ENCODE assay signal across 1 cellular context in the genomic region with DNA sequence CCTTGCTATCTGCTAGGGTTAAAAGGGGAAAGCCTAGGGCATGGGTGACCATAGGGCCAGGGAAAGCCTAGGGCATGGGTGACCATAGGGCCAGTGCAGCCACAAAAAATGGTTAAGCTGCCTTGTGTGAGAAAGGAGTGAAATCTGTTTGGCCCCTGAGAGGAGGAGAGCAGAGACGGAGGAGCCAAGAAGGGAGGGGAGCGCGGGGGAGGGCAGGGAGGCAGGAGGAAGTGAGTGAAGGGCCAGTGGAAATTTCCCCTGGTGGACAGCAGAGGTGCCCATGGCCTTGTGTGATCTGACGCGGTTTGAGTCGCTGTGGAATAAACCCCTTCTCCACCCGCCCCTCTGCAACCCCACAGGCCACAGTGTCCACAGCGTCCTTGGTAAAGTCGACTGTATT.
TF ChIP-seq lines count a peak whose summit lies in the region.

No MANE protein-coding gene starts in this region.

TF ChIP-seq in HepG2, 621 proteins besides CTCF, POLR2A, EP300 and RAD21:
- TF ChIP-seq RFX5 (IDR thresholded peaks at IDR 0.05; ENCODE audit: low read depth, low read length) = no peak
- TF ChIP-seq IRF2 (CRISPR knock-in tag; IDR thresholded peaks at IDR 0.05) = no peak
- TF ChIP-seq, protein P1, sequence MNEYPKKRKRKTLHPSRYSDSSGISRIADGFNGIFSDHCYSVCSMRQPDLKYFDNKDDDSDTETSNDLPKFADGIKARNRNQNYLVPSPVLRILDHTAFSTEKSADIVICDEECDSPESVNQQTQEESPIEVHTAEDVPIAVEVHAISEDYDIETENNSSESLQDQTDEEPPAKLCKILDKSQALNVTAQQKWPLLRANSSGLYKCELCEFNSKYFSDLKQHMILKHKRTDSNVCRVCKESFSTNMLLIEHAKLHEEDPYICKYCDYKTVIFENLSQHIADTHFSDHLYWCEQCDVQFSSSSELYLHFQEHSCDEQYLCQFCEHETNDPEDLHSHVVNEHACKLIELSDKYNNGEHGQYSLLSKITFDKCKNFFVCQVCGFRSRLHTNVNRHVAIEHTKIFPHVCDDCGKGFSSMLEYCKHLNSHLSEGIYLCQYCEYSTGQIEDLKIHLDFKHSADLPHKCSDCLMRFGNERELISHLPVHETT (CRISPR knock-in tag; conservative IDR thresholded peaks at IDR 0.05) = no peak
- TF ChIP-seq TEAD3 (CRISPR knock-in tag; optimal IDR thresholded peaks at IDR 0.05; ENCODE audit: borderline replicate concordance) = no peak
- TF ChIP-seq RXRA (CRISPR knock-in tag; IDR thresholded peaks at IDR 0.05) = no peak
- TF ChIP-seq ZNF766 (CRISPR knock-in tag; IDR thresholded peaks at IDR 0.05; ENCODE audit: borderline replicate concordance) = no peak
- TF ChIP-seq SNRNP70 (IDR thresholded peaks at IDR 0.05; ENCODE audit: low read depth, low read length) = no peak
- TF ChIP-seq ZNF253 (CRISPR knock-in tag; IDR thresholded peaks at IDR 0.05; ENCODE audit: borderline replicate concordance) = no peak
- TF ChIP-seq KMT2A (CRISPR knock-in tag; IDR thresholded peaks at IDR 0.05) = no peak
- no peak for TF ChIP-seq PAX8 (CRISPR knock-in tag; IDR thresholded peaks at IDR 0.05; ENCODE audit: borderline replicate concordance)
- TF ChIP-seq, protein P2, sequence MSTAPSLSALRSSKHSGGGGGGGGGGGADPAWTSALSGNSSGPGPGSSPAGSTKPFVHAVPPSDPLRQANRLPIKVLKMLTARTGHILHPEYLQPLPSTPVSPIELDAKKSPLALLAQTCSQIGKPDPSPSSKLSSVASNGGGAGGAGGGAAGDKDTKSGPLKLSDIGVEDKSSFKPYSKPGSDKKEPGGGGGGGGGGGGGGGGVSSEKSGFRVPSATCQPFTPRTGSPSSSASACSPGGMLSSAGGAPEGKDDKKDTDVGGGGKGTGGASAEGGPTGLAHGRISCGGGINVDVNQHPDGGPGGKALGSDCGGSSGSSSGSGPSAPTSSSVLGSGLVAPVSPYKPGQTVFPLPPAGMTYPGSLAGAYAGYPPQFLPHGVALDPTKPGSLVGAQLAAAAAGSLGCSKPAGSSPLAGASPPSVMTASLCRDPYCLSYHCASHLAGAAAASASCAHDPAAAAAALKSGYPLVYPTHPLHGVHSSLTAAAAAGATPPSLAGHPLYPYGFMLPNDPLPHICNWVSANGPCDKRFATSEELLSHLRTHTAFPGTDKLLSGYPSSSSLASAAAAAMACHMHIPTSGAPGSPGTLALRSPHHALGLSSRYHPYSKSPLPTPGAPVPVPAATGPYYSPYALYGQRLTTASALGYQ (CRISPR knock-in tag; IDR thresholded peaks at IDR 0.05) = no peak
- TF ChIP-seq CHD4 (IDR thresholded peaks at IDR 0.05; ENCODE audit: borderline replicate concordance, low read length) = no peak
- TF ChIP-seq, protein P3, sequence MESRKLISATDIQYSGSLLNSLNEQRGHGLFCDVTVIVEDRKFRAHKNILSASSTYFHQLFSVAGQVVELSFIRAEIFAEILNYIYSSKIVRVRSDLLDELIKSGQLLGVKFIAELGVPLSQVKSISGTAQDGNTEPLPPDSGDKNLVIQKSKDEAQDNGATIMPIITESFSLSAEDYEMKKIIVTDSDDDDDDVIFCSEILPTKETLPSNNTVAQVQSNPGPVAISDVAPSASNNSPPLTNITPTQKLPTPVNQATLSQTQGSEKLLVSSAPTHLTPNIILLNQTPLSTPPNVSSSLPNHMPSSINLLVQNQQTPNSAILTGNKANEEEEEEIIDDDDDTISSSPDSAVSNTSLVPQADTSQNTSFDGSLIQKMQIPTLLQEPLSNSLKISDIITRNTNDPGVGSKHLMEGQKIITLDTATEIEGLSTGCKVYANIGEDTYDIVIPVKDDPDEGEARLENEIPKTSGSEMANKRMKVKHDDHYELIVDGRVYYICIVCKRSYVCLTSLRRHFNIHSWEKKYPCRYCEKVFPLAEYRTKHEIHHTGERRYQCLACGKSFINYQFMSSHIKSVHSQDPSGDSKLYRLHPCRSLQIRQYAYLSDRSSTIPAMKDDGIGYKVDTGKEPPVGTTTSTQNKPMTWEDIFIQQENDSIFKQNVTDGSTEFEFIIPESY (CRISPR knock-in tag; IDR thresholded peaks at IDR 0.05) = no peak
- no peak for TF ChIP-seq KLF9 (CRISPR knock-in tag; IDR thresholded peaks at IDR 0.05; ENCODE audit: low read depth)
- no peak for TF ChIP-seq ZNF225 (CRISPR knock-in tag; IDR thresholded peaks at IDR 0.05)
- TF ChIP-seq TCF7L2 (IDR thresholded peaks at IDR 0.05; ENCODE audit: low read depth, low read length) = no peak
- no peak for TF ChIP-seq ZNF20 (CRISPR knock-in tag; IDR thresholded peaks at IDR 0.05)
- TF ChIP-seq ADNP (CRISPR knock-in tag; IDR thresholded peaks at IDR 0.05) = no peak
- no peak for TF ChIP-seq NFE2L2 (IDR thresholded peaks at IDR 0.05; ENCODE audit: low read length)
